15 cellular contexts compared by ENCODE assay signal in the genomic region with DNA sequence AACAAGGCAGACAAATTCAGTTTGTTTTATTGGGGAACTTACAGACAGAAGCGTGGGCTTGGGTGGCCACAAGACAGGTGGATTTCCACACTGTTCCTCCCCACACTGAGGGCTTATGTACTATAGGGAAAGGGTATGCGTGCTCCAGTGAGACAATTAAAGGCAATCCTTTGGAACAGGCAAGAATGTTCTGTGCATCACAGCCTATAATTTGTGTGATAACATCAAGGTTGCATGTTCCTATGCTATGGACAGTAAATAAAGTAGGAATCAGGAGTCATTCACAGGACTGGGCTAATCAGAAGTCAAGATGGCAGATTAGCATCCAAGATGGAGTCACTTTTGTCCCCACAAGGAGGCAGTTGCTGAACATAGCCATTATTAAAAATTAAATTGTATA.
A peak's percentile ranks its signal among the peaks of the same experiment; 100 is the strongest.
DNase-seq lines count a peak whose midpoint lies in the region; ATAC-seq and TF ChIP-seq lines count a peak whose summit lies in the region.
"Had no signal": no experiment of that assay in that cellular context is flagged by ENCODE, and none has a peak within 500 bp of the region (broad histone marks: within the 10 kb centered on the region; RNA-seq: fewer than 3 reads in every experiment).

No MANE protein-coding gene starts in this region.

- H3K4me1 ChIP-seq in cardiac muscle cell (ENCODE audit: low read depth) = peaks cover 19% of the 10 kb centered on the region
- H3K4me1 ChIP-seq in mesenchymal stem cell (ENCODE audit: control insufficient read depth, insufficient read depth, low read depth, low read length) = peaks cover 21% of the 10 kb centered on the region

- no peaks in the 10 kb centered on the region for H3K9me3 Mint-ChIP-seq in activated CD8-positive, alpha-beta memory T cell treated with anti-CD3 and anti-CD28 coated beads, Interleukin-2, amount 10 ng/mL, durations not matched to agents 7 days and 5 days (ENCODE audit: low read depth)
- no peaks in the 10 kb centered on the region for H3K9me3 Mint-ChIP-seq in endothelial cell (ENCODE audit: unreplicated experiment)
- H3K9me3 Mint-ChIP-seq: CD14-positive monocyte; CD8-positive, alpha-beta T cell; GM23338 had no signal

- H3K14ac ChIP-seq in mesenchymal stem cell (ENCODE audit: low read length in 2 of 2) = no peak overlapping the region

- no peak overlapping the region for H3K27ac Mint-ChIP-seq in activated CD8-positive, alpha-beta memory T cell treated with anti-CD3 and anti-CD28 coated beads, Interleukin-2, amount 10 ng/mL, durations not matched to agents 7 days and 5 days
- no peak overlapping the region for H3K27ac Mint-ChIP-seq in endothelial cell (ENCODE audit: unreplicated experiment)
- H3K27ac Mint-ChIP-seq: CD14-positive monocyte; CD8-positive, alpha-beta T cell; GM23338 had no signal

- no peak overlapping the region for H2AFZ ChIP-seq in mesenchymal stem cell (ENCODE audit: low read depth, low read length)
- H2AFZ ChIP-seq: GM23338 had no signal

- H3K4me3 ChIP-seq in cardiac muscle cell (no peak overlapping the region), mesenchymal stem cell (ENCODE audit: insufficient read depth in 1 of 2, low read depth in 1 of 2, low read length in 2 of 2) (no peak overlapping the region)
- H3K4me3 ChIP-seq: BLaER1, GM23338 had no signal

- H3K27me3 ChIP-seq in cardiac muscle cell (no peaks in the 10 kb centered on the region), mesenchymal stem cell (ENCODE audit: control insufficient read depth in 1 of 2, insufficient read depth in 1 of 2, low read length in 2 of 2) (peaks cover 0 to 5% of the 10 kb centered on the region in 2 experiments)
- H3K27me3 ChIP-seq: BLaER1 had no signal

- H2BK15ac ChIP-seq in mesenchymal stem cell (ENCODE audit: low read depth, poor library complexity, severe bottlenecking) = no peak overlapping the region

- peak overlapping the region in 1 of 2 experiments; percentile 2 for H2BK12ac ChIP-seq in mesenchymal stem cell (ENCODE audit: low read length in 2 of 2)

- POLR2A ChIA-PET in GM10248 (lab: Yijun Ruan, JAX) = no interaction called here

- no peaks in the 10 kb centered on the region for H3K36me3 Mint-ChIP-seq in activated CD8-positive, alpha-beta memory T cell treated with anti-CD3 and anti-CD28 coated beads, Interleukin-2, amount 10 ng/mL, durations not matched to agents 7 days and 5 days
- no peaks in the 10 kb centered on the region for H3K36me3 Mint-ChIP-seq in endothelial cell (ENCODE audit: low read depth, unreplicated experiment)
- H3K36me3 Mint-ChIP-seq: CD14-positive monocyte; CD8-positive, alpha-beta T cell had no signal

- no peak overlapping the region for H3K4me3 Mint-ChIP-seq in activated CD8-positive, alpha-beta memory T cell treated with anti-CD3 and anti-CD28 coated beads, Interleukin-2, amount 10 ng/mL, durations not matched to agents 7 days and 5 days
- H3K4me3 Mint-ChIP-seq in endothelial cell (ENCODE audit: unreplicated experiment) = no peak overlapping the region
- H3K4me3 Mint-ChIP-seq: CD14-positive monocyte; CD8-positive, alpha-beta T cell; GM23338 had no signal

- H3K18ac ChIP-seq in mesenchymal stem cell (ENCODE audit: low read depth in 1 of 2, low read length in 2 of 2) = no peak overlapping the region

- peaks cover 41% of the 10 kb centered on the region for H3K27me3 Mint-ChIP-seq in activated CD8-positive, alpha-beta memory T cell treated with anti-CD3 and anti-CD28 coated beads, Interleukin-2, amount 10 ng/mL, durations not matched to agents 7 days and 5 days
- peaks cover 5% of the 10 kb centered on the region for H3K27me3 Mint-ChIP-seq in endothelial cell (ENCODE audit: unreplicated experiment)

- DNase-seq in cardiac muscle cell (ENCODE audit: low read depth in 1 of 2, low spot score in 1 of 2) = no peak
- no peak for DNase-seq in cardiac septum (ENCODE audit: low spot score)
- peak; percentile 8 for DNase-seq in activated CD8-positive, alpha-beta memory T cell treated with anti-CD3 and anti-CD28 coated beads, Interleukin-2, amount 10 ng/mL, durations not matched to agents 7 days and 5 days
- no peak for DNase-seq in mesenchymal stem cell
- DNase-seq in posterior vena cava (ENCODE audit: low spot score) = peak; percentile 1
- DNase-seq in endothelial cell (ENCODE audit: low spot score) = no peak
- no peak for DNase-seq in NCI-H2081 treated with DMSO at 0.1 percent for 48 hours (lab: John Stamatoyannopoulos, UW)
- DNase-seq in GM10248 (ENCODE audit: extremely low spot score) = no peak
- DNase-seq: 8988T; CD8-positive, alpha-beta T cell; HCEC 1CT had no signal

- H2AK5ac ChIP-seq in mesenchymal stem cell (ENCODE audit: low read length, severe bottlenecking) = no peak overlapping the region

- no peaks in the 10 kb centered on the region for H3K79me1 ChIP-seq in mesenchymal stem cell (replicated peaks; ENCODE audit: low read length, poor library complexity, severe bottlenecking)

- H3K27ac ChIP-seq in cardiac muscle cell (peak overlapping the region; percentile 19), mesenchymal stem cell (ENCODE audit: low read length, poor library complexity, severe bottlenecking) (peak overlapping the region; percentile 44)
- H3K27ac ChIP-seq: BLaER1 had no signal

- TF ChIP-seq CTCF in cardiac muscle cell (IDR thresholded peaks at IDR 0.05; ENCODE audit: low read depth, low read length) = no peak
- no peak for TF ChIP-seq CTCF in endothelial cell (IDR thresholded peaks at IDR 0.05; ENCODE audit: unreplicated experiment)
- TF ChIP-seq CTCF in GM10248 (IDR thresholded peaks at IDR 0.05; ENCODE audit: control extremely low read depth, extremely low read depth, low read depth, missing control alignments) = no peak

- intact Hi-C loops in cardiac septum (cut with DNase I) (no loop called here), posterior vena cava (cut with DNase I) (loop anchor here in 1 of 2 donors (10.0 kb wide), 1 partner anchor 275 kb away; no protein-coding TSS in a partner anchor)

- no peaks in the 10 kb centered on the region for H3K9me3 ChIP-seq in cardiac muscle cell (ENCODE audit: low read depth)
- H3K9me3 ChIP-seq in mesenchymal stem cell (ENCODE audit: control insufficient read depth, low read length) = no peaks in the 10 kb centered on the region
- H3K9me3 ChIP-seq: BLaER1 had no signal

- H2BK120ac ChIP-seq in mesenchymal stem cell (ENCODE audit: low read depth, low read length) = no peak overlapping the region

- no peak overlapping the region for H2BK5ac ChIP-seq in mesenchymal stem cell (ENCODE audit: low read depth, low read length, poor library complexity, severe bottlenecking)

- no peak for ATAC-seq in activated CD8-positive, alpha-beta memory T cell treated with anti-CD3 and anti-CD28 coated beads, Interleukin-2, amount 10 ng/mL, durations not matched to agents 7 days and 5 days
- ATAC-seq: CD8-positive, alpha-beta T cell; GM23338; HepG2 had no signal

- H3K23ac ChIP-seq in mesenchymal stem cell (ENCODE audit: low read length in 2 of 2) = no peak overlapping the region

- no peak overlapping the region for H3K4me2 ChIP-seq in mesenchymal stem cell (ENCODE audit: low read length, poor library complexity, severe bottlenecking)
- H3K4me2 ChIP-seq: BLaER1, GM23338 had no signal

- CTCF ChIA-PET in activated CD8-positive, alpha-beta memory T cell treated with anti-CD3 and anti-CD28 coated beads, Interleukin-2, amount 10 ng/mL, durations not matched to agents 7 days and 5 days (lab: Charles Lee) = interaction anchor here (2.0 kb wide), 1 partner anchor 34 kb away, joined by 6 read pairs; no protein-coding TSS in a partner anchor
- CTCF ChIA-PET in GM10248 (lab: Yijun Ruan, JAX) = interaction anchor here (1.6 to 2.0 kb wide), 2 partner anchors 8 kb away, joined by 4 to 9 read pairs; no protein-coding TSS in a partner anchor

- H3K36me3 ChIP-seq in cardiac muscle cell (no peaks in the 10 kb centered on the region), mesenchymal stem cell (ENCODE audit: control insufficient read depth in 1 of 2, insufficient read depth in 2 of 2, low read depth in 1 of 2, low read length in 2 of 2) (no peaks in the 10 kb centered on the region)
- H3K36me3 ChIP-seq: BLaER1 had no signal

- no peak overlapping the region for H4K8ac ChIP-seq in mesenchymal stem cell (ENCODE audit: low read length)

- H4K91ac ChIP-seq in mesenchymal stem cell (ENCODE audit: low read length) = no peak overlapping the region

- 87% methylated on average over 2 of the region's 2 CpGs for WGBS in mesenchymal stem cell

- peaks cover 11% of the 10 kb centered on the region for H3K4me1 Mint-ChIP-seq in activated CD8-positive, alpha-beta memory T cell treated with anti-CD3 and anti-CD28 coated beads, Interleukin-2, amount 10 ng/mL, durations not matched to agents 7 days and 5 days
- H3K4me1 Mint-ChIP-seq in endothelial cell (ENCODE audit: unreplicated experiment) = no peaks in the 10 kb centered on the region
- H3K4me1 Mint-ChIP-seq: GM23338 had no signal

- no peak overlapping the region for H3K9ac ChIP-seq in mesenchymal stem cell (ENCODE audit: low read length)
- H3K9ac ChIP-seq: BLaER1 had no signal

- H3K4ac ChIP-seq in mesenchymal stem cell (ENCODE audit: low read depth in 1 of 2, low read length in 2 of 2) = no peak overlapping the region

Comparison
In these comparisons a context has a peak if more than half of its experiments do, and no peak if none do; other contexts are left out.
1. DNase-seq: peak in activated CD8-positive, alpha-beta memory T cell treated with anti-CD3 and anti-CD28 coated beads, Interleukin-2, amount 10 ng/mL, durations not matched to agents 7 days and 5 days (single experiment) and posterior vena cava (single experiment); none in cardiac muscle cell (0 of 2), cardiac septum (single experiment), mesenchymal stem cell (single experiment), endothelial cell (single experiment), NCI-H2081 treated with DMSO at 0.1 percent for 48 hours (single experiment) and GM10248 (single experiment).